ENCODE assay signal across 7 cellular contexts in the genomic region with DNA sequence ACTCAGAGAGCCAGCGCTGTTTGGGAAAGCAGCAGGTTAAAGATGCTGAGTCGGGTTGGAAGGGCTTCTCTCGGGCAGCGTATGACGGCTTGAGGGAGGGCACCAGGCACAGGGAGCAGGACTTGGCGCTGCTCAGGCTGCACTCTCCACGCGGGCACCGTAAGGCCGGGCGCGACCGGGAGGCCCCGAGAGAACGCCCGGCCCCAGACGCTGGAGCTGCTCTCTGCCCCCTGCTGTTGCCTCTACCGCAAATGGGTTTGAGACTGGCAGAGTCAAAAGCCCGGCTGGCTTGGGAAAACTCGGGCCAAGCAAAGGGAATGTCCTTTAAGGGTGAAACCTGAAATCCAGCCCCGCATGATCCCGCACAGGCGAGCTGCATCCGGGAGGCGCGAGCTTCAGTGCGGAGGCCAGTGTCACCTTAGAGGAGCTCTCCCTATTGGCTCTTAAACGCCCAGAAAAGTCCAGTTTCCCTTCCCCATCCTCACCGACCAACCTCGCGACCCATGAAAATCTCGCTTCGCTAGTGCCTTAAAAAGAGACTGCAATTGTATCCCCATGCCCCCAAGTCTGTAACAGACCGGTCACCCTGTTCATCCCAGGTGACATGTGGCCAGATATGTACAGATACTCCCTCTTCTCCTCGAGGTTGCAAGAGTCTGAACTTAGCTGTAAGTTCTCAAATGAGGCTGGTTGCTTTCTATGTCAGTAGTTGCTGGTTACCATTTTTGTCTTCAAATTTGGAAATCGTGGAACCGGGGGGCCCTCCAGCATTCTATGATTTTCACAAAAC. TPM values are rescaled to one million over a fixed set of nuclear protein-coding genes. Genes with fewer than 3 reads are reported as not detected.
DNase-seq lines count a peak whose midpoint lies in the region; ATAC-seq and TF ChIP-seq lines count a peak whose summit lies in the region.

No MANE protein-coding gene starts in this region.

- peaks cover 3% of the 10 kb centered on the region for H3K4me1 ChIP-seq in cardiac muscle cell (ENCODE audit: low read depth)
- no peaks in the 10 kb centered on the region for H3K4me1 ChIP-seq in prostate gland (replicated peaks)

- H3K9me3 ChIP-seq in cardiac muscle cell (ENCODE audit: low read depth) (no peaks in the 10 kb centered on the region), prostate gland (no peaks in the 10 kb centered on the region)

- ATAC-seq in SK-N-SH treated with all-trans-retinoic acid at 6 μM for 48 hours: peak; percentile 10
- ATAC-seq in HG02885 (IDR thresholded peaks at IDR 0.05; ENCODE audit: poor library complexity, unreplicated experiment): no peak

- H3K4me3 ChIP-seq in H7 (ENCODE audit: insufficient read depth, low read depth, low read length) (peak overlapping the region; percentile 45), cardiac muscle cell (peak overlapping the region; percentile 43), prostate gland (peak overlapping the region; percentile 45 to 56)

- no peak overlapping the region for H3K27ac ChIP-seq in cardiac muscle cell
- H3K27ac ChIP-seq in prostate gland: peak overlapping the region; percentile 82 to 83

- WGBS in prostate gland: 23% methylated on average over 31 of the region's 37 CpGs

- no peaks in the 10 kb centered on the region for H3K36me3 ChIP-seq in H7 (replicated peaks; ENCODE audit: control insufficient read depth, insufficient read depth, low read length)
- no peaks in the 10 kb centered on the region for H3K36me3 ChIP-seq in cardiac muscle cell
- H3K36me3 ChIP-seq in prostate gland: no peaks in the 10 kb centered on the region

- H3K27me3 ChIP-seq in H7 (ENCODE audit: control insufficient read depth, insufficient read depth, low read length) (peaks cover 99% of the 10 kb centered on the region), cardiac muscle cell (peaks cover 100% of the 10 kb centered on the region), prostate gland (replicated peaks; ENCODE audit: insufficient read depth) (no peaks in the 10 kb centered on the region)

- intact Hi-C loops in prostate gland (cut with DNase I): loop anchor here (2.0 to 5.0 kb wide), 3 partner anchors 73 to 733 kb away; no protein-coding TSS in a partner anchor

- DNase-seq in H7 (peak; percentile 76), cardiac muscle cell (ENCODE audit: low read depth in 1 of 2, low spot score in 1 of 2) (peak; percentile 49 to 72), prostate gland (ENCODE audit: low spot score) (no peak), CD1c-positive myeloid dendritic cell (ENCODE audit: extremely low spot score) (no peak), retina (no peak)

- peak; percentile 50 for TF ChIP-seq CTCF in cardiac muscle cell (IDR thresholded peaks at IDR 0.05; ENCODE audit: low read depth, low read length)
- no peak for TF ChIP-seq CTCF in prostate gland (IDR thresholded peaks at IDR 0.05)

- TF ChIP-seq POLR2A in prostate gland (IDR thresholded peaks at IDR 0.05): no peak

TF ChIP-seq in SK-N-SH treated with all-trans-retinoic acid at 6 μM for 48 hours, 23 proteins besides CTCF, POLR2A, EP300 and RAD21:
- TF ChIP-seq ESRRG (CRISPR knock-in tag; IDR thresholded peaks at IDR 0.05) (no peak), ISL1 (CRISPR knock-in tag; IDR thresholded peaks at IDR 0.05) (no peak), TCF4 (CRISPR knock-in tag; IDR thresholded peaks at IDR 0.05; ENCODE audit: borderline replicate concordance) (no peak), ZC3H10 (CRISPR knock-in tag; IDR thresholded peaks at IDR 0.05) (no peak)

RNA-seq across cellular contexts. Expression of a gene that starts 1.1 kb away (rescaled TPM):
- not detected in 2 replicates for total RNA-seq in H7 (2014; rRNA removed; shearing (Covaris generic))
- total RNA-seq in cardiac muscle cell: 1.1 TPM in 2 replicates
- 1.2 TPM in 2 replicates for polyA plus RNA-seq in cardiac muscle cell
- total RNA-seq in prostate gland: 10 to 100 TPM in 1 of 2 donors, 1 to 10 TPM in 1; 7.0 to 35.2 TPM

Comparison
In these comparisons a context has a peak if more than half of its experiments do, and no peak if none do; other contexts are left out.
1. DNase-seq: peak in H7 (single experiment) and cardiac muscle cell (2 of 2); none in prostate gland (single experiment), CD1c-positive myeloid dendritic cell (single experiment) and retina (single experiment).
2. Peak in every context shown above with its lines, with median percentiles within 50 percentile points of each other: H3K4me3 ChIP-seq.